In the genomic region with DNA sequence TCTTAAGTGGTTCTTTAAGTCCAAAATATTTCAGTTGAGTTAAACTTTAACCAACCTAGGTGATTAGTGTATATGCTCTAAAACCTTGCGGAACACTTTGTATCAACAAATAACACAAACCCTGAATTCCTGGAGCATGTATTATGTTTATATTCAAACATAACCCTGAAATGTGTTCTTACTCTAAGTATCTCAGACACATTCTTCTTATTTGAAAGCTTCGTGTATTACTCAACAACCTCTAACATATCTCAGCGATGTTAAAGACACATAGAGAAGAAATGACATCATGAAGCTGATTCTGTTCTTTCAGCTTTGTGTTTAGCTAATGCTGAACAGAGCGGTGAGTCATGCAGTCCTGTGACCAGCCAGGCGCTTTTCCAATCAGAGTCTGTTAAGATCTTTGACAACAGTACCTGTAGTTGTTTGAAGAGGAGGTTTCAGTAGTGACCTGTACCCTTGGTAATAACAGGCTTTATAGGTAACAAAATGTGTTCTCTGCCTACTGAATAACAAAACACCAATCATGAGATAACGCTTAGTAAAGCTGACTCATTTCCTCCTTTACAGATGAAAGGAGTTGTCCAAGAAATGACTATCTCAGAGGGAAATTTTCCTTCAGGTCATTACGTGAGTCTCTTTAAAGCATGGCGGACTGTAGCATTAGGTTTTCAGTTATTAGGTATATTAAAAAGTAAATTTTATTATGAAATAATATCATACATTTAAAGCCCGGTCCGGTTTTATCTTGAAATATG, we compare ENCODE assay signal across 8 cellular contexts.
DNase-seq lines count a peak whose midpoint lies in the region; ATAC-seq and TF ChIP-seq lines count a peak whose summit lies in the region.

No MANE protein-coding gene starts in this region.

- H3K4me3 ChIP-seq in right cardiac atrium (ENCODE audit: low read length) (no peak overlapping the region), skeletal muscle satellite cell (ENCODE audit: low read length) (peak overlapping the region; percentile 6)

- TF ChIP-seq POLR2A in GM19099 (IDR thresholded peaks at IDR 0.05; ENCODE audit: extremely low read depth, insufficient read length, low read depth), result peak; percentile 30

- DNase-seq in Ammon's horn (ENCODE audit: low spot score) (peak; percentile 61), RPMI7951 (ENCODE audit: low read depth) (peak; percentile 94), amniotic epithelial cell (ENCODE audit: low read depth) (peak; percentile 99), right cardiac atrium (peak in 2 of 3 donors; percentile 53 to 68), NCI-H1105 (lab: John Stamatoyannopoulos, UW) (no peak)

- H3K4me2 ChIP-seq in skeletal muscle satellite cell (ENCODE audit: low read length), result peak overlapping the region; percentile 57

- intact Hi-C loops in right cardiac atrium (cut with DNase I), result no loop called here

- H3K27me3 ChIP-seq in right cardiac atrium (ENCODE audit: control insufficient read depth, insufficient read depth) (no peaks in the 10 kb centered on the region), skeletal muscle satellite cell (ENCODE audit: control insufficient read depth, insufficient read depth, low read length) (no peaks in the 10 kb centered on the region)

- H3K4me1 ChIP-seq in right cardiac atrium (ENCODE audit: control insufficient read depth, insufficient read depth, low read length) (peaks cover 2% of the 10 kb centered on the region), skeletal muscle satellite cell (ENCODE audit: control insufficient read depth, insufficient read depth, low read length) (peaks cover 60% of the 10 kb centered on the region)

- no peak overlapping the region for H3K27ac ChIP-seq in right cardiac atrium (ENCODE audit: low read length)

- H3K9me3 ChIP-seq in right cardiac atrium (ENCODE audit: control insufficient read depth, low read length) (no peaks in the 10 kb centered on the region), skeletal muscle satellite cell (replicated peaks; ENCODE audit: low read length) (no peaks in the 10 kb centered on the region)

- ATAC-seq in HG03342 (IDR thresholded peaks at IDR 0.05; ENCODE audit: unreplicated experiment) (peak; percentile 96), right cardiac atrium (peak; percentile 84 to 90)

- H3K36me3 ChIP-seq in skeletal muscle satellite cell (ENCODE audit: insufficient read depth, low read length), result no peaks in the 10 kb centered on the region

- peak overlapping the region; percentile 77 for H3K9ac ChIP-seq in skeletal muscle satellite cell (ENCODE audit: low read depth, low read length)

- WGBS in right cardiac atrium, result 47% methylated on average over 10 of the region's 10 CpGs
